25 cellular contexts compared by ENCODE assay signal in the genomic region with DNA sequence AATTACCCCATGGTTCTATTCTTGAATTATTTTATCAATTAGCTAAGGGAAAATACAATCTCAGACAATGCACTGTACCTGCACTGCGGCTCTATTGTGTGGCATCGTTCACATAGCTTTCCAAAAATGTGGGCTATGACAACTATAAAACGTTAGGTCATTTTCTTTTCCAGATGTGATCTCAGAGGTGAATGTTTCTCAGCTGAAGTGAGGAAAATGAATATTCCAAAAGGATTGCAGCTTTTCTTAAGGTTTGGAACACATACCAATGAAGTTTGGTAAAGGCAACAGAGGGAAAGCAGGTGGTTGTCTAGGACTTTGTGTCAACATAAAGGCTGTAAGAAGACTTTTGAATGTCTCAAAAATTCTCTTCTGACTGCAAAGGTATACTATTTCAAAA.
"Had no signal": no experiment of that assay in that cellular context is flagged by ENCODE, and none has a peak within 500 bp of the region (broad histone marks: within the 10 kb centered on the region; RNA-seq: fewer than 3 reads in every experiment).

No MANE protein-coding gene starts in this region.

- H3K36me3 ChIP-seq: adrenal gland, MG63 had no signal

- H3K9me3 ChIP-seq: adrenal gland, MG63 had no signal

- H3K9me3 Mint-ChIP-seq: activated CD8-positive, alpha-beta T cell treated with anti-CD3 and anti-CD28 coated beads for 36 hours; activated naive CD8-positive, alpha-beta T cell treated with anti-CD3 and anti-CD28 coated beads, Interleukin-2, amount 10 ng/mL, durations not matched to agents 7 days and 5 days; activated T-cell treated with anti-CD3 and anti-CD28 coated beads, Interleukin-2, amount 50 U/mL, for 72 hours; central memory CD8-positive, alpha-beta T cell; T-cell had no signal

- DNase-seq: activated CD4-positive, alpha-beta T cell treated with anti-CD3 and anti-CD28 coated beads for 4 hours; activated CD8-positive, alpha-beta memory T cell treated with anti-CD3 and anti-CD28 coated beads, Interleukin-2, amount 50 U/mL, for 4 hours; activated CD8-positive, alpha-beta T cell treated with anti-CD3 and anti-CD28 coated beads for 36 hours; activated naive CD4-positive, alpha-beta T cell treated with anti-CD3 and anti-CD28 coated beads, Interleukin-2, amount 50 U/mL, for 16 hours; activated naive CD8-positive, alpha-beta T cell treated with anti-CD3 and anti-CD28 coated beads, Interleukin-2, amount 10 ng/mL, durations not matched to agents 7 days and 5 days; activated T-cell treated with anti-CD3 and anti-CD28 coated beads, Interleukin-2, amount 50 U/mL, for 72 hours; adrenal gland; anterior cingulate cortex; MG63; MV-4-11; NCI-H1092 treated with DMSO at 0.1 percent for 48 hours; NCI-H1417 treated with DMSO at 0.1 percent for 48 hours; NCI-H1694; NCI-H2029; NCI-H2171; NCI-H2227 treated with DMSO at 0.1 percent for 48 hours; NCI-H446 treated with DMSO at 0.1 percent for 48 hours; NCI-H524 treated with DMSO at 0.1 percent for 48 hours; NCI-H82; OCI-M1; RPMI8226; T-cell; T-helper 2 cell had no signal

- H3K4me3 ChIP-seq: adrenal gland, MG63, SK-N-MC had no signal

- H3K4me1 ChIP-seq: adrenal gland had no signal

- H3K4me3 Mint-ChIP-seq: activated CD8-positive, alpha-beta T cell treated with anti-CD3 and anti-CD28 coated beads for 36 hours; activated naive CD8-positive, alpha-beta T cell treated with anti-CD3 and anti-CD28 coated beads, Interleukin-2, amount 10 ng/mL, durations not matched to agents 7 days and 5 days; activated T-cell treated with anti-CD3 and anti-CD28 coated beads, Interleukin-2, amount 50 U/mL, for 72 hours; central memory CD8-positive, alpha-beta T cell; T-cell had no signal

- H3K27me3 Mint-ChIP-seq: activated CD8-positive, alpha-beta T cell treated with anti-CD3 and anti-CD28 coated beads for 36 hours; central memory CD8-positive, alpha-beta T cell; T-cell had no signal

- H3K27ac ChIP-seq: adrenal gland, SK-N-MC had no signal

- H3K36me3 Mint-ChIP-seq: activated naive CD8-positive, alpha-beta T cell treated with anti-CD3 and anti-CD28 coated beads, Interleukin-2, amount 10 ng/mL, durations not matched to agents 7 days and 5 days; T-cell had no signal

- H3K27ac Mint-ChIP-seq: activated CD8-positive, alpha-beta T cell treated with anti-CD3 and anti-CD28 coated beads for 36 hours; activated naive CD8-positive, alpha-beta T cell treated with anti-CD3 and anti-CD28 coated beads, Interleukin-2, amount 10 ng/mL, durations not matched to agents 7 days and 5 days; activated T-cell treated with anti-CD3 and anti-CD28 coated beads, Interleukin-2, amount 50 U/mL, for 72 hours; T-cell had no signal

- H3K27me3 ChIP-seq: adrenal gland, MG63 had no signal

- H3K4me1 Mint-ChIP-seq: activated naive CD8-positive, alpha-beta T cell treated with anti-CD3 and anti-CD28 coated beads, Interleukin-2, amount 10 ng/mL, durations not matched to agents 7 days and 5 days; central memory CD8-positive, alpha-beta T cell; T-cell had no signal
